In genomic region chr10:119420950-119421875, GRCh38 we compare ENCODE assay signal across 19 cellular contexts.
DNase-seq lines count a peak whose midpoint lies in the region; ATAC-seq and TF ChIP-seq lines count a peak whose summit lies in the region.
"Had no signal": no experiment of that assay in that cellular context is flagged by ENCODE, and none has a peak within 500 bp of the region (broad histone marks: within the 10 kb centered on the region; RNA-seq: fewer than 3 reads in every experiment).

No MANE protein-coding gene starts in this region.

- H3K9ac ChIP-seq in IMR-90 (ENCODE audit: low read depth, low read length) (peak overlapping the region; percentile 37), stomach smooth muscle (ENCODE audit: low read length in 2 of 2) (no peak overlapping the region)

- intact Hi-C loops in IMR-90 (cut with micrococcal nuclease) (no loop called here), right cardiac atrium (cut with DNase I) (no loop called here)

- no peak for TF ChIP-seq RAD21 in IMR-90 (IDR thresholded peaks at IDR 0.05; ENCODE audit: low read length)

- CTCF ChIA-PET in IMR-90 (lab: Yijun Ruan, JAX) = interaction anchor here (0.9 to 1.8 kb wide), 4 partner anchors 24 to 222 kb away, joined by 4 to 8 read pairs (median 6); no protein-coding TSS in a partner anchor

- H2BK5ac ChIP-seq in IMR-90 (ENCODE audit: low read depth, low read length, poor library complexity, severe bottlenecking) = no peak overlapping the region

- peak overlapping the region; percentile 14; the same call in 1 of the 3 replicates for H2BK15ac ChIP-seq in IMR-90 (ENCODE audit: low read depth, low read length)

- H3K27me3 ChIP-seq in IMR-90 (ENCODE audit: control insufficient read depth, insufficient read depth, low read length) (no peaks in the 10 kb centered on the region), right cardiac atrium (ENCODE audit: control insufficient read depth, insufficient read depth) (no peaks in the 10 kb centered on the region), stomach smooth muscle (ENCODE audit: control insufficient read depth in 1 of 2, insufficient read depth in 2 of 2, low read length in 2 of 2) (no peaks in the 10 kb centered on the region)
- H3K27me3 ChIP-seq: breast epithelium had no signal

- peak overlapping the region; percentile 75 for H2AK9ac ChIP-seq in IMR-90 (replicated peaks; ENCODE audit: low read depth, low read length, poor library complexity)

- H3K36me3 ChIP-seq in IMR-90 (ENCODE audit: control insufficient read depth, insufficient read depth, low read length) (peaks cover 51% of the 10 kb centered on the region), stomach smooth muscle (ENCODE audit: control insufficient read depth in 2 of 2, insufficient read depth in 2 of 2, low read length in 2 of 2) (peaks cover 6 to 10% of the 10 kb centered on the region in 2 donors)
- H3K36me3 ChIP-seq: breast epithelium had no signal

- H3K4me2 ChIP-seq in IMR-90 (ENCODE audit: low read depth, low read length) = no peak overlapping the region

- H3K27ac Mint-ChIP-seq in brain = peak overlapping the region in 3 of 5 experiments; percentile 3 to 92 (median 46)
- H3K27ac Mint-ChIP-seq: activated B cell treated with CpG ODN at 0.5 μM for 24 hours; activated naive CD8-positive, alpha-beta T cell treated with anti-CD3 and anti-CD28 coated beads, Interleukin-2, amount 10 ng/mL, durations not matched to agents 7 days and 5 days had no signal

- BruUV-seq in IMR-90 (replicated peaks; lab: Mats Ljungman, UMichigan) = no TSS peak

- no peaks in the 10 kb centered on the region for H3K36me3 Mint-ChIP-seq in brain

- peak overlapping the region; percentile 37; the same call in 1 of the 2 replicates for H3K14ac ChIP-seq in IMR-90 (replicated peaks; ENCODE audit: low read depth, low read length)

- dilution Hi-C loops in IMR-90 (cut with HindIII; ENCODE audit: low sequenced_read_pairs, unreplicated experiment) = no loop called here

- H3K4me3 ChIP-seq in IMR-90 (ENCODE audit: insufficient read depth, low read depth, low read length) = no peak overlapping the region
- no peak overlapping the region for H3K4me3 ChIP-seq in right cardiac atrium (ENCODE audit: low read length)
- H3K4me3 ChIP-seq in stomach smooth muscle (ENCODE audit: low read length in 2 of 2) = no peak overlapping the region
- H3K4me3 ChIP-seq: breast epithelium had no signal

- TF ChIP-seq CTCF in IMR-90 (conservative IDR thresholded peaks at IDR 0.05; ENCODE audit: low read depth, low read length) = no peak
- TF ChIP-seq CTCF in brain (conservative IDR thresholded peaks at IDR 0.05) = no peak

- H3K4ac ChIP-seq in IMR-90 (ENCODE audit: low read depth, low read length) = peak overlapping the region; percentile 50; the same call in 1 of the 2 replicates

- H2BK120ac ChIP-seq in IMR-90 (ENCODE audit: low read depth, low read length) = peak overlapping the region; percentile 3; the same call in 1 of the 2 replicates

- H3K79me1 ChIP-seq in IMR-90 (ENCODE audit: low read depth in 1 of 2, low read length in 2 of 2) = peaks cover 8 to 43% of the 10 kb centered on the region in 2 experiments; a peak in 3 of 4 replicates

- WGBS in IMR-90 (ENCODE audit: extremely low coverage in 2 of 2, insufficient read length in 1 of 2), 2 experiments = 92% methylated on average over 8 of the region's 13 CpGs; no CpG with 5 or more reads in 1 of the 2 experiments
- 57% methylated on average over 13 of the region's 13 CpGs for WGBS in right cardiac atrium

- H3K4me3 Mint-ChIP-seq in brain = no peak overlapping the region
- H3K4me3 Mint-ChIP-seq: activated B cell treated with CpG ODN at 0.5 μM for 24 hours; activated naive CD8-positive, alpha-beta T cell treated with anti-CD3 and anti-CD28 coated beads, Interleukin-2, amount 10 ng/mL, durations not matched to agents 7 days and 5 days; natural killer cell had no signal

- no peak overlapping the region for H3K56ac ChIP-seq in IMR-90 (ENCODE audit: extremely low read depth, insufficient read depth, low read length)

- H4K5ac ChIP-seq in IMR-90 (ENCODE audit: low read depth, low read length) = peak overlapping the region; percentile 9; the same call in 1 of the 2 replicates

- H3K18ac ChIP-seq in IMR-90 (ENCODE audit: low read depth, low read length) = peak overlapping the region; percentile 58; the same call in 1 of the 2 replicates

- H3K27ac ChIP-seq in IMR-90 (ENCODE audit: insufficient read depth, low read length) (peak overlapping the region; percentile 57; the same call in 1 of the 2 replicates), right cardiac atrium (ENCODE audit: low read length) (peak overlapping the region; percentile 9), stomach smooth muscle (ENCODE audit: low read length) (peak overlapping the region; percentile 6)
- H3K27ac ChIP-seq: breast epithelium had no signal

- H3K4me1 ChIP-seq in IMR-90 (ENCODE audit: control insufficient read depth, insufficient read depth, low read length) (peaks cover 12% of the 10 kb centered on the region), right cardiac atrium (ENCODE audit: control insufficient read depth, insufficient read depth, low read length) (no peaks in the 10 kb centered on the region), stomach smooth muscle (ENCODE audit: control insufficient read depth, insufficient read depth, low read length) (peaks cover 15% of the 10 kb centered on the region)
- H3K4me1 ChIP-seq: breast epithelium had no signal

- peaks cover 11% of the 10 kb centered on the region for H3K9me1 ChIP-seq in IMR-90 (ENCODE audit: insufficient read depth, low read length)

- H2AK5ac ChIP-seq in IMR-90 (ENCODE audit: low read depth, low read length) = peak overlapping the region; percentile 1; the same call in 1 of the 2 replicates

- no peaks in the 10 kb centered on the region for H3K9me3 Mint-ChIP-seq in brain
- H3K9me3 Mint-ChIP-seq: activated B cell treated with CpG ODN at 0.5 μM for 24 hours; activated naive CD8-positive, alpha-beta T cell treated with anti-CD3 and anti-CD28 coated beads, Interleukin-2, amount 10 ng/mL, durations not matched to agents 7 days and 5 days; natural killer cell had no signal

- no peak overlapping the region for H3K23ac ChIP-seq in IMR-90 (ENCODE audit: low read depth, low read length)

- H3K9me3 ChIP-seq in IMR-90 (ENCODE audit: control insufficient read depth, insufficient read depth, low read length) = no peaks in the 10 kb centered on the region
- no peaks in the 10 kb centered on the region for H3K9me3 ChIP-seq in right cardiac atrium (ENCODE audit: control insufficient read depth, low read length)
- H3K9me3 ChIP-seq in stomach smooth muscle (ENCODE audit: control insufficient read depth in 2 of 2, low read length in 2 of 2) = no peaks in the 10 kb centered on the region
- H3K9me3 ChIP-seq: breast epithelium had no signal

- no peak overlapping the region; a peak in 1 of 4 replicates for H4K8ac ChIP-seq in IMR-90 (ENCODE audit: low read depth in 2 of 2, low read length in 2 of 2)

- H3K4me1 Mint-ChIP-seq in brain = peaks cover 44% of the 10 kb centered on the region
- H3K4me1 Mint-ChIP-seq: activated naive CD8-positive, alpha-beta T cell treated with anti-CD3 and anti-CD28 coated beads, Interleukin-2, amount 10 ng/mL, durations not matched to agents 7 days and 5 days had no signal

- H2BK20ac ChIP-seq in IMR-90 (ENCODE audit: low read depth, low read length) = no peak overlapping the region; the same call in 1 of the 2 replicates

- no peaks in the 10 kb centered on the region for H3K27me3 Mint-ChIP-seq in brain
- H3K27me3 Mint-ChIP-seq: activated B cell treated with CpG ODN at 0.5 μM for 24 hours; activated naive CD8-positive, alpha-beta T cell treated with anti-CD3 and anti-CD28 coated beads, Interleukin-2, amount 10 ng/mL, durations not matched to agents 7 days and 5 days had no signal

- in situ Hi-C loops in IMR-90 (cut with MboI; ENCODE audit: low sequenced_read_pairs) = no loop called here

- no peak for TF ChIP-seq POLR2A in IMR-90 (IDR thresholded peaks at IDR 0.05; ENCODE audit: low read depth, low read length)

- ATAC-seq in IMR-90 (ENCODE audit: low read depth) = no peak
- peak in 1 of 2 donors; percentile 10 for ATAC-seq in right cardiac atrium
- no peak for ATAC-seq in GM21528 (IDR thresholded peaks at IDR 0.05; ENCODE audit: low FRiP score, unreplicated experiment)
- ATAC-seq: natural killer cell had no signal

- POLR2A ChIA-PET in IMR-90 (lab: Charles Lee; ENCODE audit: unreplicated experiment) = no interaction called here

- H4K91ac ChIP-seq in IMR-90 (ENCODE audit: insufficient read depth, low read depth, low read length) = peak overlapping the region; percentile 6; the same call in 1 of the 2 replicates

- DNase-seq in IMR-90 (no peak), right cardiac atrium (peak in 2 of 3 donors; percentile 57 to 61), SHP77 (lab: John Stamatoyannopoulos, UW) (no peak), NCI-H2227 (lab: John Stamatoyannopoulos, UW; ENCODE audit: unreplicated experiment) (no peak)
- DNase-seq: activated B cell treated with CpG ODN at 0.5 μM for 24 hours; activated naive CD8-positive, alpha-beta T cell treated with anti-CD3 and anti-CD28 coated beads, Interleukin-2, amount 10 ng/mL, durations not matched to agents 7 days and 5 days; activated T-cell treated with anti-CD3 and anti-CD28 coated beads, Interleukin-2, amount 50 U/mL, for 48 hours; dermis blood vessel endothelial cell; erythroblast; islet precursor cell; natural killer cell; NCI-H2029 treated with DMSO at 0.1 percent for 48 hours; stimulated activated CD4-positive, alpha-beta T cell treated with anti-CD3 and anti-CD28 coated beads, Interleukin-15, amount 100 ng/mL, for 24 hours; stimulated activated naive CD4-positive, alpha-beta T cell treated with Interleukin-2 at 50 U/mL for 16 hours; T-helper 2 cell had no signal

- peaks cover 17% of the 10 kb centered on the region; the same call in 1 of the 2 replicates for H4K20me1 ChIP-seq in IMR-90 (ENCODE audit: insufficient read depth, low read length)

- peak overlapping the region; percentile 13 for H2AFZ ChIP-seq in IMR-90 (replicated peaks; ENCODE audit: low read length, poor library complexity)

TF ChIP-seq in IMR-90, 13 proteins besides CTCF, POLR2A, EP300 and RAD21 (continues in another document):
- no peak for TF ChIP-seq CHD1 (IDR thresholded peaks at IDR 0.05; ENCODE audit: low read depth, low read length)
- no peak for TF ChIP-seq SMC3 (IDR thresholded peaks at IDR 0.05; ENCODE audit: low read depth, low read length)
- no peak for TF ChIP-seq USF2 (IDR thresholded peaks at IDR 0.05; ENCODE audit: low read depth, low read length)
- TF ChIP-seq BHLHE40 (IDR thresholded peaks at IDR 0.05; ENCODE audit: low read depth, low read length) = no peak
- TF ChIP-seq MAFK (IDR thresholded peaks at IDR 0.05; ENCODE audit: low read depth, low read length) = no peak
- no peak for TF ChIP-seq CEBPB (IDR thresholded peaks at IDR 0.05; ENCODE audit: low read depth, low read length)
- TF ChIP-seq NFE2L2 (IDR thresholded peaks at IDR 0.05; ENCODE audit: low read depth, low read length) = no peak

Comparison
In these comparisons a context has a peak if more than half of its experiments do, and no peak if none do; other contexts are left out.
1. DNase-seq: peak in right cardiac atrium (2 of 3); none in IMR-90 (single experiment), SHP77 (0 of 2) and NCI-H2227 (single experiment).
2. H3K27ac ChIP-seq: peak in every context shown above with its lines; median percentile 57 in IMR-90; 9 in right cardiac atrium; 6 in stomach smooth muscle.